In the genomic region with DNA sequence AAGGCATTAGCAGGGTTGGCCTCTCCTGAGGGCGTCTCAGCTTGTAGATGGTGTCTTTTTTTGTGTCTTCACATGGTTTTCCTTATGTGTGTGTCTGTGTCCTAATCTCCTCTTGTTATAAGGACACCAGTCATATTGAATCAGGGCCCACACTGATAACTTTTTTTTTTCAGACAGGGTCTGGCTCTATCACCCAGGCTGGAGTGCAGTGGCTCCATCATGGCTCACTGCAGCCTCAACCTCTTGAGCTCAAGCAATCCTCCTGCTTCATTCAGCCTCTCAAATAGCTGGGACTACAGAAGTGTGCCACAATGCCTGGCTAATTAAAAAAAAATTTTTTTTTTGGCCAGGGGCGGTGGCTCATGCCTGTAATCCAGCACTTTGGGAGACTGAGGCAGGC, we compare ENCODE assay signal across 18 cellular contexts.
"Had no signal": no experiment of that assay in that cellular context is flagged by ENCODE, and none has a peak within 500 bp of the region (broad histone marks: within the 10 kb centered on the region; RNA-seq: fewer than 3 reads in every experiment).

No MANE protein-coding gene starts in this region.

- DNase-seq: dermis blood vessel endothelial cell; dorsolateral prefrontal cortex; effector CD4-positive, alpha-beta T cell; effector memory CD4-positive, alpha-beta T cell; foreskin keratinocyte; head of caudate nucleus; heart right ventricle; hippocampal formation; left cardiac atrium; left ventricle myocardium superior; lower lobe of right lung; mesendoderm; midbrain had no signal

- H3K36me3 ChIP-seq: esophagus muscularis mucosa, gastroesophageal sphincter, heart right ventricle, left lung, lower lobe of right lung had no signal

- H3K36me3 Mint-ChIP-seq: memory B cell had no signal

- H3K27me3 Mint-ChIP-seq: memory B cell had no signal

- H3K27ac Mint-ChIP-seq: memory B cell had no signal

- H3K27ac ChIP-seq: coronary artery, dorsolateral prefrontal cortex, esophagus muscularis mucosa, foreskin keratinocyte, gastroesophageal sphincter, heart right ventricle, left lung, lower lobe of right lung had no signal

- H3K4me1 ChIP-seq: esophagus muscularis mucosa, foreskin keratinocyte, gastroesophageal sphincter, heart right ventricle, left lung, lower lobe of right lung had no signal

- H3K27me3 ChIP-seq: dorsolateral prefrontal cortex, esophagus muscularis mucosa, foreskin keratinocyte, gastroesophageal sphincter, heart right ventricle, left lung had no signal

- H3K4me3 Mint-ChIP-seq: memory B cell had no signal

- H3K4me1 Mint-ChIP-seq: memory B cell had no signal

- H3K4me3 ChIP-seq: coronary artery, dorsolateral prefrontal cortex, esophagus muscularis mucosa, gastroesophageal sphincter, heart right ventricle, left lung, lower lobe of right lung had no signal

- H3K9me3 ChIP-seq: esophagus muscularis mucosa, gastroesophageal sphincter, heart right ventricle, left lung, lower lobe of right lung had no signal
